20 cellular contexts compared by ENCODE assay signal in genomic region chr5:65832152-65832551, GRCh38.
A peak's percentile ranks its signal among the peaks of the same experiment; 100 is the strongest.
DNase-seq lines count a peak whose midpoint lies in the region; ATAC-seq, FAIRE-seq and TF ChIP-seq lines count a peak whose summit lies in the region.
"Had no signal": no experiment of that assay in that cellular context is flagged by ENCODE, and none has a peak within 500 bp of the region (broad histone marks: within the 10 kb centered on the region; RNA-seq: fewer than 3 reads in every experiment).

No MANE protein-coding gene starts in this region.

- CTCF ChIA-PET in HEK293 (lab: Yijun Ruan, JAX) (interaction anchor here (0.5 kb wide), 1 partner anchor 40 kb away, joined by 3 read pairs; no protein-coding TSS in a partner anchor), GM12878 (lab: Yijun Ruan, JAX) (interaction anchor here (1.3 kb wide), 1 partner anchor 13 kb away, joined by 4 read pairs; no protein-coding TSS in a partner anchor)

- no peak overlapping the region for H3K27ac Mint-ChIP-seq in T-helper 17 cell
- H3K27ac Mint-ChIP-seq: B cell; CD8-positive, alpha-beta T cell; IgD-negative memory B cell had no signal

- no peaks in the 10 kb centered on the region for H4K20me1 ChIP-seq in GM12878 (ENCODE audit: control insufficient read depth, insufficient read depth)

- no TSS peak for BruUV-seq in GM12878 (replicated peaks; lab: Mats Ljungman, UMichigan)

- no peaks in the 10 kb centered on the region for H3K27me3 Mint-ChIP-seq in T-helper 17 cell
- H3K27me3 Mint-ChIP-seq: B cell, IgD-negative memory B cell had no signal

- H3K27me3 ChIP-seq in GM12878 (replicated peaks in 1 of 2; ENCODE audit: control insufficient read depth in 2 of 2, insufficient read depth in 2 of 2, low read length in 1 of 2) (no peaks in the 10 kb centered on the region), dorsolateral prefrontal cortex (no peaks in the 10 kb centered on the region), thyroid gland (no peaks in the 10 kb centered on the region)
- H3K27me3 ChIP-seq: BLaER1 treated with 17β-estradiol and CSF1 and Interleukin-3, amounts not matched to agents 10 nM and 100 nM had no signal

- peaks cover 3% of the 10 kb centered on the region for H3K4me1 Mint-ChIP-seq in T-helper 17 cell
- H3K4me1 Mint-ChIP-seq: B cell, IgD-negative memory B cell had no signal

- H2AFZ ChIP-seq in GM12878 (ENCODE audit: control insufficient read depth, low read depth, low read length): no peak overlapping the region
- H2AFZ ChIP-seq: GM23248 had no signal

- H3K36me3 ChIP-seq in HEK293 (ENCODE audit: control insufficient read depth in 2 of 2, insufficient read depth in 1 of 2, low read length in 2 of 2) (no peaks in the 10 kb centered on the region), GM12878 (ENCODE audit: control insufficient read depth in 2 of 2, insufficient read depth in 2 of 2, low read length in 1 of 2) (no peaks in the 10 kb centered on the region), thyroid gland (no peaks in the 10 kb centered on the region)

- H3K4me3 Mint-ChIP-seq in T-helper 17 cell: no peak overlapping the region
- H3K4me3 Mint-ChIP-seq: B cell; CD8-positive, alpha-beta T cell; IgD-negative memory B cell had no signal

- H3K4me2 ChIP-seq in GM12878 (ENCODE audit: control insufficient read depth, insufficient read depth): no peak overlapping the region
- H3K4me2 ChIP-seq: BLaER1 treated with 17β-estradiol and CSF1 and Interleukin-3, amounts not matched to agents 10 nM and 100 nM; KMS-11 had no signal

- intact Hi-C loops in GM12878 (cut with micrococcal nuclease; ENCODE audit: unreplicated experiment) (no loop called here), dorsolateral prefrontal cortex (cut with DNase I) (loop anchor here in 1 of 2 donors (2.0 to 5.0 kb wide), 2 partner anchors 65 to 93 kb away; no protein-coding TSS in a partner anchor), thyroid gland (cut with DNase I) (no loop called here)

- POLR2A ChIA-PET in HEK293 (lab: Yijun Ruan, JAX): no interaction called here
- POLR2A ChIA-PET in GM12878 (lab: Charles Lee): interaction anchor here (1.2 kb wide), 1 partner anchor 92 kb away, joined by 3 read pairs; no protein-coding TSS in a partner anchor

- no peak for TF ChIP-seq EP300 in GM12878 (IDR thresholded peaks at IDR 0.05; ENCODE audit: borderline replicate concordance in 1 of 2, control insufficient read depth in 1 of 2, low read depth in 2 of 2, low read length in 2 of 2)

- H3K27ac ChIP-seq in HEK293 (ENCODE audit: extremely low read depth, low read depth, low read length) (no peak overlapping the region), GM12878 (ENCODE audit: control insufficient read depth, insufficient read depth) (no peak overlapping the region), dorsolateral prefrontal cortex (peak overlapping the region in 58 of 59 donors; percentile 77 to 99 (median 95)), temporal lobe (ENCODE audit: low read depth, low read length) (peak overlapping the region; percentile 98), thyroid gland (no peak overlapping the region)
- H3K27ac ChIP-seq: BLaER1 treated with 17β-estradiol and CSF1 and Interleukin-3, amounts not matched to agents 10 nM and 100 nM; GM23248; KMS-11 had no signal

- TF ChIP-seq POLR2A in GM12878 (IDR thresholded peaks at IDR 0.05; ENCODE audit: low read depth, low read length): no peak
- TF ChIP-seq POLR2A in thyroid gland (IDR thresholded peaks at IDR 0.05): no peak

- peaks cover 17% of the 10 kb centered on the region for H3K4me1 ChIP-seq in HEK293 (ENCODE audit: control insufficient read depth, insufficient read depth, low read length)
- peaks cover 4% of the 10 kb centered on the region; the same call in 1 of the 2 replicates for H3K4me1 ChIP-seq in GM12878 (ENCODE audit: control insufficient read depth, insufficient read depth, low read length)
- H3K4me1 ChIP-seq in thyroid gland: no peaks in the 10 kb centered on the region

- in situ Hi-C loops in GM12878 (cut with MboI): no loop called here

- RAD21 ChIA-PET in GM12878 (lab: Charles Lee; ENCODE audit: unreplicated experiment): no interaction called here

- no peak for ATAC-seq in GM12878
- no peak for ATAC-seq in T-helper 17 cell
- ATAC-seq: CD8-positive, alpha-beta T cell had no signal

- SMC1A ChIA-PET in GM12878 (lab: Charles Lee; ENCODE audit: uncharacterized antibody, unreplicated experiment): no interaction called here

- H3K9ac ChIP-seq in GM12878 (ENCODE audit: control insufficient read depth, insufficient read depth, low read length): no peak overlapping the region
- H3K9ac ChIP-seq: BLaER1 treated with 17β-estradiol and CSF1 and Interleukin-3, amounts not matched to agents 10 nM and 100 nM; GM23248; KMS-11 had no signal

- DNase-seq in GM12878 (ENCODE audit: low read depth, low spot score) (no peak), dorsolateral prefrontal cortex (no peak), NCI-H1105 treated with DMSO at 0.1 percent for 48 hours (lab: John Stamatoyannopoulos, UW) (no peak), thyroid gland (no peak), T-helper 17 cell (no peak)
- DNase-seq: Calu3; CD8-positive, alpha-beta T cell; DMS53; DND-41; EL; GM23248 had no signal

- H3K9me3 ChIP-seq in HEK293 (ENCODE audit: control insufficient read depth, insufficient read depth, low read depth, low read length) (no peaks in the 10 kb centered on the region), GM12878 (replicated peaks; ENCODE audit: control insufficient read depth, insufficient read depth, low read length) (no peaks in the 10 kb centered on the region), thyroid gland (no peaks in the 10 kb centered on the region), T-helper 17 cell (ENCODE audit: control insufficient read depth, low read length, poor library complexity, severe bottlenecking) (no peaks in the 10 kb centered on the region)
- H3K9me3 ChIP-seq: BLaER1 treated with 17β-estradiol and CSF1 and Interleukin-3, amounts not matched to agents 10 nM and 100 nM had no signal

- TF ChIP-seq RAD21 in GM12878 (IDR thresholded peaks at IDR 0.05; ENCODE audit: insufficient read depth, low read depth, low read length): no peak

- no peak for FAIRE-seq in GM12878 (lab: Jason Lieb, UNC)
- FAIRE-seq: GM19239, H54, HTR-8/SVneo had no signal

- no peaks in the 10 kb centered on the region for H3K79me2 ChIP-seq in GM12878 (ENCODE audit: control insufficient read depth, insufficient read depth, low read length)

- TF ChIP-seq CTCF in HEK293 (tag by site-specific recombination; IDR thresholded peaks at IDR 0.05) (no peak), GM12878 (IDR thresholded peaks at IDR 0.05 in 2 of 3, conservative IDR thresholded peaks at IDR 0.05 in 1 of 3; ENCODE audit: control insufficient read depth in 2 of 3, extremely low read depth in 1 of 3, insufficient read depth in 1 of 3, low read depth in 3 of 3, low read length in 3 of 3) (no peak), dorsolateral prefrontal cortex (IDR thresholded peaks at IDR 0.05 in 54 of 56, conservative IDR thresholded peaks at IDR 0.05 in 2 of 56; ENCODE audit: low read depth in 1 of 56, partially characterized antibody in 56 of 56) (no peak), thyroid gland (IDR thresholded peaks at IDR 0.05) (no peak)

- H3K4me3 ChIP-seq in HEK293 (ENCODE audit: low read depth, low read length) (no peak overlapping the region), GM12878 (no peak overlapping the region), dorsolateral prefrontal cortex (no peak overlapping the region), thyroid gland (replicated peaks in 1 of 3) (no peak overlapping the region)
- H3K4me3 ChIP-seq: BLaER1 treated with 17β-estradiol and CSF1 and Interleukin-3, amounts not matched to agents 10 nM and 100 nM; GM23248 had no signal

- H3K36me3 Mint-ChIP-seq in T-helper 17 cell (ENCODE audit: low read depth): no peaks in the 10 kb centered on the region
- H3K36me3 Mint-ChIP-seq: CD8-positive, alpha-beta T cell; IgD-negative memory B cell had no signal

TF ChIP-seq in HEK293, 187 proteins besides CTCF, POLR2A, EP300 and RAD21:
- TF ChIP-seq ZNF24 (tag by site-specific recombination; IDR thresholded peaks at IDR 0.05) (peak; percentile 61; the same call in 1 of the 2 replicates), ZNF169 (tag by site-specific recombination; IDR thresholded peaks at IDR 0.05) (no peak)

TF ChIP-seq in GM12878, 131 proteins besides CTCF, POLR2A, EP300 and RAD21:
- TF ChIP-seq CREB1 (IDR thresholded peaks at IDR 0.05; ENCODE audit: low read depth) (no peak), HCFC1 (IDR thresholded peaks at IDR 0.05; ENCODE audit: low read length) (no peak), YY1 (IDR thresholded peaks at IDR 0.05; ENCODE audit: low read depth, low read length) (no peak), NFXL1 (IDR thresholded peaks at IDR 0.05; ENCODE audit: borderline replicate concordance) (no peak), ZNF24 (IDR thresholded peaks at IDR 0.05) (peak; percentile 90)

Comparison
In these comparisons a context has a peak if more than half of its experiments do, and no peak if none do; other contexts are left out.
1. H3K27ac ChIP-seq: peak in dorsolateral prefrontal cortex (58 of 59) and temporal lobe (single experiment); none in HEK293 (single experiment), GM12878 (single experiment) and thyroid gland (0 of 3).
2. Of the 9 proteins assayed by ChIP-seq in both HEK293 and GM12878: peak only in HEK293: none; only in GM12878: none; in both: ZNF24; in neither: 8.